20 cellular contexts compared by ENCODE assay signal in genomic region chr5:130520211-130520610, GRCh38.
DNase-seq lines count a peak whose midpoint lies in the region; ATAC-seq lines count a peak whose summit lies in the region.
"Had no signal": no experiment of that assay in that cellular context is flagged by ENCODE, and none has a peak within 500 bp of the region (broad histone marks: within the 10 kb centered on the region; RNA-seq: fewer than 3 reads in every experiment).

No MANE protein-coding gene starts in this region.

- DNase-seq in DMS53 (lab: John Stamatoyannopoulos, UW) (peak; percentile 5), DMS53 treated with DMSO at 0.1 percent for 48 hours (lab: John Stamatoyannopoulos, UW; ENCODE audit: unreplicated experiment) (no peak), astrocyte of the hippocampus (ENCODE audit: low read depth, low spot score) (peak; percentile 61), iPS-NIHi11 (ENCODE audit: low spot score) (peak; percentile 12), NCI-H446 (lab: John Stamatoyannopoulos, UW) (no peak), NOMO-1 (lab: John Stamatoyannopoulos, UW; ENCODE audit: unreplicated experiment in 2 of 2) (no peak)
- DNase-seq in activated effector memory CD4-positive, alpha-beta T cell treated with anti-CD3 and anti-CD28 coated beads, Interleukin-2, amount 50 U/mL, for 16 hours = no peak
- DNase-seq: activated CD4-positive, CD25-positive, alpha-beta regulatory T cell treated with anti-CD3 and anti-CD28 coated beads, Interleukin-2, amount 50 U/mL, for 72 hours; activated naive CD4-positive, alpha-beta T cell treated with anti-CD3 and anti-CD28 coated beads for 36 hours; body of pancreas; GOT3; heart right ventricle; midbrain; NCI-H2029; NCI-H524; stimulated activated naive CD4-positive, alpha-beta T cell treated with Interleukin-2 at 50 U/mL for 16 hours; T-helper 9 cell; transverse colon had no signal

- no peak for ATAC-seq in GM21360 (IDR thresholded peaks at IDR 0.05; ENCODE audit: unreplicated experiment)
- ATAC-seq: body of pancreas, esophagus mucosa, heart right ventricle had no signal

Comparison
In these comparisons a context has a peak if more than half of its experiments do, and no peak if none do; other contexts are left out.
1. DNase-seq: peak in DMS53 (single experiment), astrocyte of the hippocampus (single experiment) and iPS-NIHi11 (single experiment); none in DMS53 treated with DMSO at 0.1 percent for 48 hours (single experiment), activated effector memory CD4-positive, alpha-beta T cell treated with anti-CD3 and anti-CD28 coated beads, Interleukin-2, amount 50 U/mL, for 16 hours (single experiment), NCI-H446 (0 of 2) and NOMO-1 (0 of 2).